2 cellular contexts compared by ENCODE assay signal in genomic region chr1:3930282-3930681, GRCh38.
TF ChIP-seq lines count a peak whose summit lies in the region.

No MANE protein-coding gene starts in this region.

TF ChIP-seq in HEK293, 187 proteins besides CTCF, POLR2A, EP300 and RAD21 (continued from another document and continues in another):
- TF ChIP-seq ZNF704 (tag by site-specific recombination; IDR thresholded peaks at IDR 0.05) (no peak), ZNF621 (tag by site-specific recombination; IDR thresholded peaks at IDR 0.05) (peak; percentile 85; the same call in 1 of the 2 replicates), OVOL3 (tag by site-specific recombination; IDR thresholded peaks at IDR 0.05) (no peak), ZNF138 (tag by site-specific recombination; IDR thresholded peaks at IDR 0.05; ENCODE audit: borderline replicate concordance) (no peak), ZNF776 (tag by site-specific recombination; IDR thresholded peaks at IDR 0.05; ENCODE audit: borderline replicate concordance) (peak; percentile 88; the same call in 1 of the 2 replicates), AEBP2 (tag by site-specific recombination; IDR thresholded peaks at IDR 0.05; ENCODE audit: borderline replicate concordance) (no peak), ZNF514 (tag by site-specific recombination; IDR thresholded peaks at IDR 0.05) (no peak), ZNF202 (tag by site-specific recombination; IDR thresholded peaks at IDR 0.05; ENCODE audit: borderline replicate concordance) (no peak), ZNF571 (tag by site-specific recombination; IDR thresholded peaks at IDR 0.05) (peak; percentile 85; the same call in 1 of the 2 replicates), ZNF830 (tag by site-specific recombination; IDR thresholded peaks at IDR 0.05; ENCODE audit: low read depth) (no peak), ZNF645 (tag by site-specific recombination; IDR thresholded peaks at IDR 0.05) (no peak), SALL2 (tag by site-specific recombination; IDR thresholded peaks at IDR 0.05; ENCODE audit: borderline replicate concordance) (0 out of 2 replicates have a peak, but pooled peaks have one; percentile 40), BCL6B (tag by site-specific recombination; IDR thresholded peaks at IDR 0.05) (peak; percentile 40; the same call in 1 of the 2 replicates), ZNF658 (tag by site-specific recombination; IDR thresholded peaks at IDR 0.05) (no peak), ZNF600 (tag by site-specific recombination; IDR thresholded peaks at IDR 0.05) (no peak), ZNF354C (tag by site-specific recombination; IDR thresholded peaks at IDR 0.05; ENCODE audit: borderline replicate concordance, low read depth) (no peak; the same call in 1 of the 2 replicates), ZNF785 (tag by site-specific recombination; IDR thresholded peaks at IDR 0.05) (peak; percentile 76; the same call in 1 of the 2 replicates), ZNF223 (tag by site-specific recombination; IDR thresholded peaks at IDR 0.05) (no peak), ZNF114 (tag by site-specific recombination; IDR thresholded peaks at IDR 0.05) (0 out of 2 replicates have a peak, but pooled peaks have one; percentile 90), ZFP3 (tag by site-specific recombination; IDR thresholded peaks at IDR 0.05; ENCODE audit: low read depth) (no peak), ZNF292 (tag by site-specific recombination; IDR thresholded peaks at IDR 0.05; ENCODE audit: borderline replicate concordance, low read depth) (peak; percentile 2; the same call in 1 of the 2 replicates), ZNF529 (tag by site-specific recombination; IDR thresholded peaks at IDR 0.05; ENCODE audit: insufficient replicate concordance) (no peak), ZNF629 (tag by site-specific recombination; IDR thresholded peaks at IDR 0.05) (no peak), ZNF473 (tag by site-specific recombination; IDR thresholded peaks at IDR 0.05) (peak; percentile 65; the same call in 1 of the 2 replicates), KLF16 (tag by site-specific recombination; IDR thresholded peaks at IDR 0.05) (no peak), ZNF133 (tag by site-specific recombination; IDR thresholded peaks at IDR 0.05) (no peak), ZNF488 (tag by site-specific recombination; IDR thresholded peaks at IDR 0.05) (no peak; the same call in 1 of the 2 replicates), ZNF311 (tag by site-specific recombination; IDR thresholded peaks at IDR 0.05; ENCODE audit: borderline replicate concordance) (no peak; the same call in 1 of the 2 replicates), ZNF48 (tag by site-specific recombination; IDR thresholded peaks at IDR 0.05) (no peak)

TF ChIP-seq in H1, 55 proteins besides CTCF, POLR2A, EP300 and RAD21 (continued from another document):
- TF ChIP-seq NANOG (IDR thresholded peaks at IDR 0.05; ENCODE audit: insufficient read depth, low read depth, low read length, poor library complexity, severe bottlenecking) (no peak), TBP (IDR thresholded peaks at IDR 0.05; ENCODE audit: low read depth, low read length) (no peak), JUND (IDR thresholded peaks at IDR 0.05; ENCODE audit: low read length) (no peak), RBBP5 (IDR thresholded peaks at IDR 0.05; ENCODE audit: borderline replicate concordance, low read depth, low read length) (no peak), ASH2L (IDR thresholded peaks at IDR 0.05; ENCODE audit: low read length) (no peak)
